11 cellular contexts compared by ENCODE assay signal in the genomic region with DNA sequence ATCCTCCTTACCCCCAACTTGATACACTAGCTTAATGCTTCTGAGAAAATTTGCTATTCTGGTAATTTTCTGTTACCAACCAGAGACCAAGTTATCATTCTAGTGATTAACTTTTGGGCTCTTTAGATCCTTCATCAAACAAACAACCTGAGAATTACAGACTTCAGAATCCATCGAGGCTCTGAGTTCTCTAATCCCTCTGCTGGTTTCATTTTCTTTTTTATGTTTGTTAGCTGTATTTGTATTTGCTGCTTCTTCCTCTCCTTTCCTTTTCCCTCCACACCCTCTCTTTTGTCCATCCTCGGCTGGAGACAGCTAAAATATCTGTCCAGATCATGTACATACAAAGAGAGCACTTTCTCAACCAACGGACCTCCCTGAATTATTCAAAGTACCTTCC.
A peak's percentile ranks its signal among the peaks of the same experiment; 100 is the strongest.
DNase-seq lines count a peak whose midpoint lies in the region; ATAC-seq, FAIRE-seq and TF ChIP-seq lines count a peak whose summit lies in the region.
"Had no signal": no experiment of that assay in that cellular context is flagged by ENCODE, and none has a peak within 500 bp of the region (broad histone marks: within the 10 kb centered on the region; RNA-seq: fewer than 3 reads in every experiment).

No MANE protein-coding gene starts in this region.

- no peaks in the 10 kb centered on the region for H3K36me3 ChIP-seq in endothelial cell of umbilical vein (ENCODE audit: control insufficient read depth in 2 of 2, extremely low read depth in 1 of 2, insufficient read depth in 2 of 2, low read length in 2 of 2)

- no peaks in the 10 kb centered on the region for H3K9me1 ChIP-seq in endothelial cell of umbilical vein (replicated peaks; ENCODE audit: control insufficient read depth, extremely low read depth, insufficient read depth, low read length)

- H3K4me3 Mint-ChIP-seq in activated CD4-positive, alpha-beta T cell treated with anti-CD3 and anti-CD28 coated beads, Interleukin-2, amount 10 ng/mL, durations not matched to agents 24 days and 14 days: peak overlapping the region; percentile 92
- peak overlapping the region; percentile 80 for H3K4me3 Mint-ChIP-seq in stimulated activated memory B cell treated with anti-CD40 and anti-IgM and Interleukin-4, amounts not matched to agents 10 μg/mL and 1 μg/mL and 100 μg/mL, for 72 hours
- H3K4me3 Mint-ChIP-seq: type B pancreatic cell had no signal

- dilution Hi-C loops in endothelial cell of umbilical vein (cut with MboI; ENCODE audit: extremely low pct_ligation_motif_present, low sequenced_read_pairs): no loop called here

- H3K9ac ChIP-seq in endothelial cell of umbilical vein (replicated peaks; ENCODE audit: extremely low read depth, insufficient read depth, low read length): no peak overlapping the region

- intact Hi-C loops in activated CD4-positive, alpha-beta T cell treated with anti-CD3 and anti-CD28 coated beads, Interleukin-2, amount 10 ng/mL, durations not matched to agents 24 days and 14 days (cut with micrococcal nuclease): loop anchor here (1.0 to 2.0 kb wide), 2 partner anchors 8 to 16 kb away; no protein-coding TSS in a partner anchor
- intact Hi-C loops in endothelial cell of umbilical vein (cut with micrococcal nuclease): no loop called here

- POLR2A ChIA-PET in endothelial cell of umbilical vein (lab: Charles Lee): no interaction called here

- TF ChIP-seq POLR2A in endothelial cell of umbilical vein (IDR thresholded peaks at IDR 0.05; ENCODE audit: low read depth, low read length): no peak

- peak; percentile 34 for ATAC-seq in stimulated activated memory B cell treated with anti-CD40 and anti-IgM and Interleukin-4, amounts not matched to agents 10 μg/mL and 1 μg/mL and 100 μg/mL, for 72 hours
- ATAC-seq in HG02610 (IDR thresholded peaks at IDR 0.05; ENCODE audit: unreplicated experiment): no peak

- H3K36me3 Mint-ChIP-seq in activated CD4-positive, alpha-beta T cell treated with anti-CD3 and anti-CD28 coated beads, Interleukin-2, amount 10 ng/mL, durations not matched to agents 24 days and 14 days (ENCODE audit: low read depth): peaks cover 11% of the 10 kb centered on the region
- no peaks in the 10 kb centered on the region for H3K36me3 Mint-ChIP-seq in stimulated activated memory B cell treated with anti-CD40 and anti-IgM and Interleukin-4, amounts not matched to agents 10 μg/mL and 1 μg/mL and 100 μg/mL, for 72 hours
- H3K36me3 Mint-ChIP-seq: type B pancreatic cell had no signal

- no peaks in the 10 kb centered on the region for H3K27me3 ChIP-seq in endothelial cell of umbilical vein (ENCODE audit: control insufficient read depth in 2 of 2, insufficient read depth in 2 of 2, low read length in 2 of 2)

- CTCF ChIA-PET in endothelial cell of umbilical vein (lab: Charles Lee): interaction anchor here (1.0 to 2.0 kb wide), 4 partner anchors 20 to 178 kb away, joined by 3 to 7 read pairs (median 5); no protein-coding TSS in a partner anchor

- H3K4me1 ChIP-seq in endothelial cell of umbilical vein (ENCODE audit: control insufficient read depth, extremely low read depth, insufficient read depth, low read length): no peaks in the 10 kb centered on the region

- no peak for FAIRE-seq in endothelial cell of umbilical vein (lab: Jason Lieb, UNC)
- FAIRE-seq: keratinocyte had no signal

- no peaks in the 10 kb centered on the region for H4K20me1 ChIP-seq in endothelial cell of umbilical vein (replicated peaks; ENCODE audit: control insufficient read depth, extremely low read depth, insufficient read depth, low read length)

- no peak overlapping the region for H3K4me3 ChIP-seq in endothelial cell of umbilical vein (replicated peaks in 1 of 3; ENCODE audit: insufficient read depth in 1 of 3, low read depth in 1 of 3, low read length in 3 of 3)

- H3K79me2 ChIP-seq in endothelial cell of umbilical vein (ENCODE audit: control insufficient read depth, insufficient read depth, low read length): no peaks in the 10 kb centered on the region

- H3K4me1 Mint-ChIP-seq in activated CD4-positive, alpha-beta T cell treated with anti-CD3 and anti-CD28 coated beads, Interleukin-2, amount 10 ng/mL, durations not matched to agents 24 days and 14 days: peaks cover 54% of the 10 kb centered on the region
- peaks cover 62% of the 10 kb centered on the region for H3K4me1 Mint-ChIP-seq in stimulated activated memory B cell treated with anti-CD40 and anti-IgM and Interleukin-4, amounts not matched to agents 10 μg/mL and 1 μg/mL and 100 μg/mL, for 72 hours

- no peaks in the 10 kb centered on the region for H3K27me3 Mint-ChIP-seq in activated CD4-positive, alpha-beta T cell treated with anti-CD3 and anti-CD28 coated beads, Interleukin-2, amount 10 ng/mL, durations not matched to agents 24 days and 14 days
- H3K27me3 Mint-ChIP-seq in stimulated activated memory B cell treated with anti-CD40 and anti-IgM and Interleukin-4, amounts not matched to agents 10 μg/mL and 1 μg/mL and 100 μg/mL, for 72 hours: no peaks in the 10 kb centered on the region
- H3K27me3 Mint-ChIP-seq: type B pancreatic cell had no signal

- peak overlapping the region; percentile 97 for H3K27ac Mint-ChIP-seq in activated CD4-positive, alpha-beta T cell treated with anti-CD3 and anti-CD28 coated beads, Interleukin-2, amount 10 ng/mL, durations not matched to agents 24 days and 14 days
- peak overlapping the region; percentile 99 for H3K27ac Mint-ChIP-seq in stimulated activated memory B cell treated with anti-CD40 and anti-IgM and Interleukin-4, amounts not matched to agents 10 μg/mL and 1 μg/mL and 100 μg/mL, for 72 hours
- H3K27ac Mint-ChIP-seq: type B pancreatic cell had no signal

- H3K4me2 ChIP-seq in endothelial cell of umbilical vein (ENCODE audit: insufficient read depth, low read length): peak overlapping the region; percentile 6

- no TSS peak for BruUV-seq in endothelial cell of umbilical vein (replicated peaks; lab: Mats Ljungman, UMichigan)

- no peak overlapping the region for H3K27ac ChIP-seq in endothelial cell of umbilical vein (ENCODE audit: insufficient read depth, low read depth, low read length)

- H3K9me3 ChIP-seq in endothelial cell of umbilical vein (replicated peaks; ENCODE audit: control insufficient read depth, insufficient read depth, low read length): no peaks in the 10 kb centered on the region

- H3K9me3 Mint-ChIP-seq in activated CD4-positive, alpha-beta T cell treated with anti-CD3 and anti-CD28 coated beads, Interleukin-2, amount 10 ng/mL, durations not matched to agents 24 days and 14 days: no peaks in the 10 kb centered on the region
- no peaks in the 10 kb centered on the region for H3K9me3 Mint-ChIP-seq in stimulated activated memory B cell treated with anti-CD40 and anti-IgM and Interleukin-4, amounts not matched to agents 10 μg/mL and 1 μg/mL and 100 μg/mL, for 72 hours
- H3K9me3 Mint-ChIP-seq: type B pancreatic cell had no signal

- no peak for TF ChIP-seq CTCF in endothelial cell of umbilical vein (IDR thresholded peaks at IDR 0.05; ENCODE audit: extremely low read depth in 1 of 2, insufficient read depth in 1 of 2, low read depth in 1 of 2, low read length in 2 of 2)

- peak overlapping the region; percentile 75 for H2AFZ ChIP-seq in endothelial cell of umbilical vein (ENCODE audit: low read depth, low read length)

- peak; percentile 70 for DNase-seq in activated CD4-positive, alpha-beta T cell treated with anti-CD3 and anti-CD28 coated beads, Interleukin-2, amount 10 ng/mL, durations not matched to agents 24 days and 14 days
- DNase-seq in activated CD4-positive, alpha-beta T cell treated with anti-CD3 and anti-CD28 coated beads for 1 hour: no peak
- DNase-seq in RPMI8226: peak; percentile 34
- no peak for DNase-seq in endothelial cell of umbilical vein (ENCODE audit: low read depth, low spot score)
- DNase-seq in SIG-M5 treated with dmso at 0.1 percent for 504 hours (lab: John Stamatoyannopoulos, UW; ENCODE audit: unreplicated experiment): no peak
- no peak for DNase-seq in GM03348 (ENCODE audit: low spot score)
- DNase-seq: NK-92 treated with Interleukin-12 subunit alpha and Interleukin-12 subunit beta, amount 100 ng/mL, for 24 hours had no signal

TF ChIP-seq in endothelial cell of umbilical vein, 7 proteins besides CTCF, POLR2A, EP300 and RAD21:
- TF ChIP-seq MYC (IDR thresholded peaks at IDR 0.05; ENCODE audit: low read depth, low read length): no peak
- no peak for TF ChIP-seq POLR2AphosphoS5 (IDR thresholded peaks at IDR 0.05; ENCODE audit: insufficient read depth, low read depth, low read length)
- TF ChIP-seq JUN (IDR thresholded peaks at IDR 0.05; ENCODE audit: borderline replicate concordance, insufficient read depth, insufficient read length, low read depth): no peak
TF ChIP-seq in endothelial cell of umbilical vein: peak in this region for 0.

Comparison
In these comparisons a context has a peak if more than half of its experiments do, and no peak if none do; other contexts are left out.
1. DNase-seq: peak in activated CD4-positive, alpha-beta T cell treated with anti-CD3 and anti-CD28 coated beads, Interleukin-2, amount 10 ng/mL, durations not matched to agents 24 days and 14 days (single experiment) and RPMI8226 (single experiment); none in activated CD4-positive, alpha-beta T cell treated with anti-CD3 and anti-CD28 coated beads for 1 hour (single experiment), endothelial cell of umbilical vein (single experiment), SIG-M5 treated with dmso at 0.1 percent for 504 hours (single experiment) and GM03348 (single experiment).